ENCODE assay signal across 10 cellular contexts in genomic region chr6:89985744-89986493, GRCh38.
DNase-seq lines count a peak whose midpoint lies in the region; ATAC-seq and TF ChIP-seq lines count a peak whose summit lies in the region.
"Had no signal": no experiment of that assay in that cellular context is flagged by ENCODE, and none has a peak within 500 bp of the region (broad histone marks: within the 10 kb centered on the region; RNA-seq: fewer than 3 reads in every experiment).

No MANE protein-coding gene starts in this region.

- POLR2A ChIA-PET in AG04450 (lab: Yijun Ruan, JAX) = interaction anchor here (0.5 to 2.6 kb wide), 10 partner anchors 8 to 383 kb away, joined by 3 to 47 read pairs (median 4); no protein-coding TSS in a partner anchor

- H3K9me3 ChIP-seq in AG04450 (ENCODE audit: control insufficient read depth, insufficient read depth, low read length) = no peaks in the 10 kb centered on the region

- peak overlapping the region; percentile 31 for H3K4me3 ChIP-seq in AG04450 (ENCODE audit: low read depth, low read length)

- H3K27me3 ChIP-seq in AG04450 (ENCODE audit: control insufficient read depth, insufficient read depth, low read length) = no peaks in the 10 kb centered on the region
- no peaks in the 10 kb centered on the region for H3K27me3 ChIP-seq in foreskin keratinocyte

- TF ChIP-seq CTCF in AG04450 (IDR thresholded peaks at IDR 0.05; ENCODE audit: low read depth, low read length) (no peak), foreskin keratinocyte (conservative IDR thresholded peaks at IDR 0.05) (no peak)

- no peak for ATAC-seq in foreskin keratinocyte
- no peak for ATAC-seq in HG03521 (IDR thresholded peaks at IDR 0.05; ENCODE audit: unreplicated experiment)

- CTCF ChIA-PET in AG04450 (lab: Charles Lee) = interaction anchor here (0.6 to 2.4 kb wide), 9 partner anchors 9 to 493 kb away, joined by 3 to 12 read pairs (median 4); no protein-coding TSS in a partner anchor

- peaks cover 4% of the 10 kb centered on the region for H3K4me1 ChIP-seq in foreskin keratinocyte

- H3K27ac ChIP-seq in AG04450 (ENCODE audit: low read depth, low read length) = peak overlapping the region; percentile 94
- no peak overlapping the region for H3K27ac ChIP-seq in foreskin keratinocyte

- DNase-seq in AG04450 (ENCODE audit: low read depth, low spot score) (peak; percentile 90), M059J (ENCODE audit: low read depth) (peak; percentile 74), dermis microvascular lymphatic vessel endothelial cell (ENCODE audit: low read depth in 2 of 2) (peak; percentile 16 to 36), midbrain (lab: John Stamatoyannopoulos, UW) (peak; percentile 69), foreskin keratinocyte (no peak), NCI-H2171 treated with DMSO at 0.1 percent for 48 hours (lab: John Stamatoyannopoulos, UW) (no peak), RKO (ENCODE audit: low spot score) (no peak)
- DNase-seq: activated CD4-positive, alpha-beta T cell treated with anti-CD3 and anti-CD28 coated beads for 48 hours; DMS53 had no signal

Comparison
In these comparisons a context has a peak if more than half of its experiments do, and no peak if none do; other contexts are left out.
1. DNase-seq: peak in AG04450 (single experiment), M059J (single experiment), dermis microvascular lymphatic vessel endothelial cell (2 of 2) and midbrain (single experiment); none in foreskin keratinocyte (0 of 2), NCI-H2171 treated with DMSO at 0.1 percent for 48 hours (single experiment) and RKO (single experiment).